15 cellular contexts compared by ENCODE assay signal in genomic region chr15:80105193-80105984, GRCh38. TPM values are rescaled to one million over a fixed set of nuclear protein-coding genes. Genes with fewer than 3 reads are reported as not detected.
A peak's percentile ranks its signal among the peaks of the same experiment; 100 is the strongest.
DNase-seq lines count a peak whose midpoint lies in the region; TF ChIP-seq lines count a peak whose summit lies in the region.
"Had no signal": no experiment of that assay in that cellular context is flagged by ENCODE, and none has a peak within 500 bp of the region (broad histone marks: within the 10 kb centered on the region; RNA-seq: fewer than 3 reads in every experiment).

No MANE protein-coding gene starts in this region.

- H3K4me1 Mint-ChIP-seq in mesothelial cell of epicardium = peaks cover 15% of the 10 kb centered on the region
- H3K4me1 Mint-ChIP-seq in activated CD4-positive, alpha-beta memory T cell treated with anti-CD3 and anti-CD28 coated beads for 36 hours (ENCODE audit: low read depth) = peaks cover 37% of the 10 kb centered on the region

- no peak overlapping the region for H3K4me3 Mint-ChIP-seq in mesothelial cell of epicardium
- no peak overlapping the region for H3K4me3 Mint-ChIP-seq in activated CD4-positive, alpha-beta memory T cell treated with anti-CD3 and anti-CD28 coated beads for 36 hours

- H3K36me3 ChIP-seq in Karpas-422 (ENCODE audit: insufficient read depth, low read length) (no peaks in the 10 kb centered on the region), A673 (ENCODE audit: insufficient read depth, low read length, poor library complexity, severe bottlenecking) (no peaks in the 10 kb centered on the region)

- POLR2A ChIA-PET in A673 (lab: Charles Lee; ENCODE audit: low non-redundant PET) = no interaction called here
- POLR2A ChIA-PET in activated CD4-positive, alpha-beta memory T cell treated with anti-CD3 and anti-CD28 coated beads for 36 hours (lab: Charles Lee) = interaction anchor here (1.3 kb wide), 1 partner anchor 55 kb away, joined by 3 read pairs; no protein-coding TSS in a partner anchor

- H3K27ac ChIP-seq in Karpas-422 (ENCODE audit: low read length) (no peak overlapping the region), A673 (ENCODE audit: low read depth, low read length, poor library complexity, severe bottlenecking) (no peak overlapping the region)
- H3K27ac ChIP-seq: dorsolateral prefrontal cortex had no signal

- BruUV-seq in A673 (replicated peaks; lab: Mats Ljungman, UMichigan) = no TSS peak

- H3K27me3 ChIP-seq in Karpas-422 (ENCODE audit: low read length) (no peaks in the 10 kb centered on the region), A673 (replicated peaks; ENCODE audit: insufficient read depth, low read depth, low read length, poor library complexity) (no peaks in the 10 kb centered on the region)
- H3K27me3 ChIP-seq: dorsolateral prefrontal cortex had no signal

- peak overlapping the region; percentile 6 for H3K27ac Mint-ChIP-seq in mesothelial cell of epicardium
- no peak overlapping the region for H3K27ac Mint-ChIP-seq in activated CD4-positive, alpha-beta memory T cell treated with anti-CD3 and anti-CD28 coated beads for 36 hours

- H3K4me3 ChIP-seq in Karpas-422 (ENCODE audit: low read length) (no peak overlapping the region), astrocyte of the spinal cord (ENCODE audit: low read depth, low read length) (no peak overlapping the region), A673 (ENCODE audit: low read depth, low read length, poor library complexity, severe bottlenecking) (no peak overlapping the region)
- H3K4me3 ChIP-seq: dorsolateral prefrontal cortex had no signal

- H4K20me1 ChIP-seq in Karpas-422 (ENCODE audit: insufficient read depth, low read depth, low read length) = no peaks in the 10 kb centered on the region

- H3K9ac ChIP-seq in Karpas-422 (ENCODE audit: low read length) = peak overlapping the region; percentile 5; the same call in 1 of the 2 replicates

- peaks cover 5% of the 10 kb centered on the region for H3K36me3 Mint-ChIP-seq in mesothelial cell of epicardium
- peaks cover 3% of the 10 kb centered on the region for H3K36me3 Mint-ChIP-seq in activated CD4-positive, alpha-beta memory T cell treated with anti-CD3 and anti-CD28 coated beads for 36 hours

- no peak overlapping the region for H2AFZ ChIP-seq in Karpas-422 (ENCODE audit: low read length)

- H3K27me3 Mint-ChIP-seq in mesothelial cell of epicardium (ENCODE audit: low read depth) = no peaks in the 10 kb centered on the region
- no peaks in the 10 kb centered on the region for H3K27me3 Mint-ChIP-seq in activated CD4-positive, alpha-beta memory T cell treated with anti-CD3 and anti-CD28 coated beads for 36 hours

- H3K9me3 ChIP-seq in Karpas-422 (ENCODE audit: low read length) = no peaks in the 10 kb centered on the region
- no peaks in the 10 kb centered on the region for H3K9me3 ChIP-seq in A673 (ENCODE audit: low read depth, low read length, poor library complexity, severe bottlenecking)

- DNase-seq in ELR (ENCODE audit: low read depth) (peak; percentile 89), Karpas-422 (no peak), astrocyte of the spinal cord (ENCODE audit: low read depth, low spot score) (peak; percentile 67), mesothelial cell of epicardium (ENCODE audit: low spot score in 2 of 2, unreplicated experiment in 2 of 2) (no peak), A673 (ENCODE audit: low spot score) (no peak), nucleus accumbens (lab: John Stamatoyannopoulos, UW) (no peak)
- no peak for DNase-seq in stimulated activated CD4-positive, alpha-beta T cell treated with anti-CD3 and anti-CD28 coated beads, Interleukin-2, amount 100 ng/mL, for 48 hours
- DNase-seq in activated CD4-positive, alpha-beta memory T cell treated with anti-CD3 and anti-CD28 coated beads for 36 hours = no peak
- DNase-seq: activated CD4-positive, CD25-positive, alpha-beta regulatory T cell; activated naive CD4-positive, alpha-beta T cell treated with Interleukin-2 at 50 U/mL for 16 hours; DND-41; dorsolateral prefrontal cortex; hypothalamus; right cardiac atrium; Right ventricle myocardium superior had no signal

- H3K4me2 ChIP-seq in Karpas-422 (ENCODE audit: low read depth, low read length, poor library complexity, severe bottlenecking) = no peak overlapping the region

- peaks cover 14% of the 10 kb centered on the region for H3K4me1 ChIP-seq in Karpas-422 (ENCODE audit: low read length)
- H3K4me1 ChIP-seq in A673 (ENCODE audit: insufficient read depth, low read length, poor library complexity, severe bottlenecking) = peaks cover under 1% of the 10 kb centered on the region

- H3K79me2 ChIP-seq in Karpas-422 (ENCODE audit: low read length) = peaks cover 98% of the 10 kb centered on the region

- intact Hi-C loops in A673 (cut with micrococcal nuclease; ENCODE audit: unreplicated experiment) = no loop called here
- intact Hi-C loops in activated CD4-positive, alpha-beta memory T cell treated with anti-CD3 and anti-CD28 coated beads for 36 hours (cut with micrococcal nuclease) = loop anchor here (5.0 kb wide), 1 partner anchor 43 kb away; no protein-coding TSS in a partner anchor

- TF ChIP-seq CTCF in astrocyte of the spinal cord (IDR thresholded peaks at IDR 0.05; ENCODE audit: low read depth, low read length) = no peak
- TF ChIP-seq CTCF in mesothelial cell of epicardium (IDR thresholded peaks at IDR 0.05; ENCODE audit: unreplicated experiment) = no peak
- TF ChIP-seq CTCF in A673 (conservative IDR thresholded peaks at IDR 0.05; ENCODE audit: low read depth, low read length) = no peak

- in situ Hi-C loops in astrocyte of the spinal cord (cut with HindIII; ENCODE audit: low sequenced_read_pairs) = no loop called here

- no peaks in the 10 kb centered on the region for H3K9me3 Mint-ChIP-seq in mesothelial cell of epicardium
- no peaks in the 10 kb centered on the region for H3K9me3 Mint-ChIP-seq in activated CD4-positive, alpha-beta memory T cell treated with anti-CD3 and anti-CD28 coated beads for 36 hours

- no peaks in the 10 kb centered on the region for H3K9me2 ChIP-seq in Karpas-422 (replicated peaks; ENCODE audit: insufficient read depth, low read length)

- CTCF ChIA-PET in A673 (lab: Charles Lee) = no interaction called here
- CTCF ChIA-PET in activated CD4-positive, alpha-beta memory T cell treated with anti-CD3 and anti-CD28 coated beads for 36 hours (lab: Charles Lee) = no interaction called here

RNA-seq across cellular contexts. Expression of gene ZFAND6, which starts 45.9 kb away (rescaled TPM):
- 114 and 174 TPM in 2 replicates for total RNA-seq in Karpas-422 (2014; rRNA removed; shearing (Covaris generic); ENCODE audit: low replicate concordance)
- 80.4 to 88.8 TPM (median 85.2 TPM) in 3 replicates for total RNA-seq in mesothelial cell of epicardium
- 41.4 and 42.8 TPM in 2 replicates for total RNA-seq in A673 (2021)
- total RNA-seq in activated CD4-positive, alpha-beta memory T cell treated with anti-CD3 and anti-CD28 coated beads for 36 hours = 10 to 100 TPM; 32.2 to 33.4 TPM

RNA-seq across cellular contexts. Expression of gene FAH, which starts 47.4 kb away (rescaled TPM):
- 38.8 and 57.0 TPM in 2 replicates for total RNA-seq in Karpas-422 (2014; rRNA removed; shearing (Covaris generic); ENCODE audit: low replicate concordance)
- 34.2 to 40.4 TPM (median 39.7 TPM) in 3 replicates for total RNA-seq in mesothelial cell of epicardium
- 2.0 and 5.3 TPM in 2 replicates for total RNA-seq in A673 (2021)
- total RNA-seq in activated CD4-positive, alpha-beta memory T cell treated with anti-CD3 and anti-CD28 coated beads for 36 hours = 10 to 100 TPM; 74.5 to 79.4 TPM

Comparison
In these comparisons a context has a peak if more than half of its experiments do, and no peak if none do; other contexts are left out.
1. DNase-seq: peak in ELR (single experiment) and astrocyte of the spinal cord (single experiment); none in Karpas-422 (single experiment), mesothelial cell of epicardium (0 of 2), A673 (single experiment), nucleus accumbens (0 of 56), stimulated activated CD4-positive, alpha-beta T cell treated with anti-CD3 and anti-CD28 coated beads, Interleukin-2, amount 100 ng/mL, for 48 hours (0 of 2) and activated CD4-positive, alpha-beta memory T cell treated with anti-CD3 and anti-CD28 coated beads for 36 hours (single experiment).